ENCODE assay signal across 8 cellular contexts in genomic region chrX:12978205-12979010, GRCh38. TPM values are rescaled to one million over a fixed set of nuclear protein-coding genes. Genes with fewer than 3 reads are reported as not detected.
DNase-seq lines count a peak whose midpoint lies in the region; ATAC-seq, FAIRE-seq and TF ChIP-seq lines count a peak whose summit lies in the region.

No MANE protein-coding gene starts in this region.

- in situ Hi-C loops in K562 (cut with MboI) = no loop called here

- CTCF ChIA-PET in K562 (lab: Yijun Ruan, JAX; ENCODE audit: low intra/inter-chr PET ratio) = no interaction called here

- intact Hi-C loops in K562 (cut with micrococcal nuclease) = loop anchor here (5.0 kb wide), 2 partner anchors 124 to 314 kb away; no protein-coding TSS in a partner anchor

- H3K4me3 Mint-ChIP-seq in CD4-positive, CD25-positive, alpha-beta regulatory T cell = peak overlapping the region; percentile 95 to 100 (median 97)
- peak overlapping the region; percentile 98 for H3K4me3 Mint-ChIP-seq in T-helper 1 cell treated with Interleukin-12 subunit alpha and Interleukin-12 subunit beta and Interleukin-4 antibody, amounts not matched to agents 30 μg/mL and 1 μg/mL, for 36 hours

- H3K36me3 ChIP-seq in CD4-positive, CD25-positive, alpha-beta regulatory T cell (ENCODE audit: control insufficient read depth, insufficient read depth, low read length) = peaks cover 16% of the 10 kb centered on the region
- H3K36me3 ChIP-seq in K562 (ENCODE audit: control insufficient read depth, insufficient read depth, low read length) = peaks cover 12% of the 10 kb centered on the region; the same call in 2 of the 3 replicates

- ATAC-seq in CD4-positive, CD25-positive, alpha-beta regulatory T cell (ENCODE audit: low read depth in 2 of 2) = peak; percentile 70 to 73
- peak; percentile 51 for ATAC-seq in GM19397 (IDR thresholded peaks at IDR 0.05; ENCODE audit: unreplicated experiment)
- ATAC-seq in HG03575 (IDR thresholded peaks at IDR 0.05; ENCODE audit: extremely low read depth, insufficient number of reproducible peaks, low FRiP score, unreplicated experiment) = peak; percentile 36
- ATAC-seq in K562 = peak; percentile 69

- H3K79me2 ChIP-seq in K562 (ENCODE audit: control insufficient read depth, insufficient read depth, low read length) = peaks cover 46% of the 10 kb centered on the region

- POLR2A ChIA-PET in K562 (lab: Yijun Ruan, JAX) = interaction anchor here (0.7 to 1.9 kb wide), 7 partner anchors 14 to 557 kb away, joined by 3 to 7 read pairs (median 3); no protein-coding TSS in a partner anchor

- peak overlapping the region; percentile 61 for H3K4me2 ChIP-seq in K562 (ENCODE audit: insufficient read depth, low read length)

- 5% methylated on average over 11 of the region's 13 CpGs for WGBS in K562 (ENCODE audit: insufficient coverage, low coverage, missing lambda C conversion rate)

- H3K27me3 Mint-ChIP-seq in CD4-positive, CD25-positive, alpha-beta regulatory T cell = peaks cover 7% of the 10 kb centered on the region
- H3K27me3 Mint-ChIP-seq in T-helper 1 cell treated with Interleukin-12 subunit alpha and Interleukin-12 subunit beta and Interleukin-4 antibody, amounts not matched to agents 30 μg/mL and 1 μg/mL, for 36 hours (ENCODE audit: low read depth) = no peaks in the 10 kb centered on the region

- H3K9me3 ChIP-seq in CD4-positive, CD25-positive, alpha-beta regulatory T cell (ENCODE audit: control insufficient read depth in 2 of 2, low read length in 2 of 2) = no peaks in the 10 kb centered on the region
- H3K9me3 ChIP-seq in K562 (replicated peaks; ENCODE audit: control insufficient read depth, insufficient read depth, low read depth, low read length) = no peaks in the 10 kb centered on the region

- peak overlapping the region; percentile 85 for H3K27ac ChIP-seq in CD4-positive, CD25-positive, alpha-beta regulatory T cell (ENCODE audit: insufficient read depth, low read length, poor library complexity, severe bottlenecking)
- H3K27ac ChIP-seq in K562 (ENCODE audit: extremely low read depth, low read depth, low read length) = peak overlapping the region; percentile 39; the same call in 2 of the 3 replicates

- H3K4me3 ChIP-seq in CD4-positive, CD25-positive, alpha-beta regulatory T cell (ENCODE audit: low read depth, low read length) = peak overlapping the region; percentile 98
- H3K4me3 ChIP-seq in K562 = peak overlapping the region; percentile 97; the same call in 1 of the 2 replicates

- no peaks in the 10 kb centered on the region for H3K9me1 ChIP-seq in K562 (ENCODE audit: control insufficient read depth, insufficient read depth, low read length)

- TF ChIP-seq POLR2A in K562 (conservative IDR thresholded peaks at IDR 0.05) = peak; percentile 61

- BruUV-seq in K562 (replicated peaks; lab: Mats Ljungman, UMichigan) = no TSS peak

- peak overlapping the region; percentile 90 to 100 (median 95) for H3K27ac Mint-ChIP-seq in CD4-positive, CD25-positive, alpha-beta regulatory T cell
- H3K27ac Mint-ChIP-seq in T-helper 1 cell treated with Interleukin-12 subunit alpha and Interleukin-12 subunit beta and Interleukin-4 antibody, amounts not matched to agents 30 μg/mL and 1 μg/mL, for 36 hours = peak overlapping the region; percentile 91

- H3K27me3 ChIP-seq in CD4-positive, CD25-positive, alpha-beta regulatory T cell (ENCODE audit: control insufficient read depth, insufficient read depth, low read length) = no peaks in the 10 kb centered on the region
- no peaks in the 10 kb centered on the region for H3K27me3 ChIP-seq in K562 (ENCODE audit: control insufficient read depth in 2 of 2, insufficient read depth in 2 of 2, low read length in 2 of 2)

- peak; percentile 58 to 94 (median 84) for DNase-seq in CD4-positive, CD25-positive, alpha-beta regulatory T cell
- DNase-seq in K562 (ENCODE audit: extremely low read depth in 1 of 4, low spot score in 3 of 4) (peak in 2 of 4 experiments; percentile 44 to 76), iris pigment epithelial cell (ENCODE audit: low read depth) (peak; percentile 86), epidermal melanocyte (ENCODE audit: insufficient read length, low spot score) (no peak)
- DNase-seq in stimulated activated CD4-positive, alpha-beta T cell treated with anti-CD3 and anti-CD28 coated beads, Interleukin-4, amount 100 ng/mL, for 1 hour = peak; percentile 50

- peaks cover 56% of the 10 kb centered on the region for H3K4me1 ChIP-seq in CD4-positive, CD25-positive, alpha-beta regulatory T cell (ENCODE audit: control insufficient read depth, insufficient read depth, low read length, poor library complexity, severe bottlenecking)
- peaks cover 3 to 30% of the 10 kb centered on the region in 2 experiments; a peak in 4 of 5 replicates for H3K4me1 ChIP-seq in K562 (replicated peaks in 1 of 2; ENCODE audit: control insufficient read depth in 2 of 2, insufficient read depth in 2 of 2, low read length in 2 of 2)

- TF ChIP-seq EP300 in K562 (IDR thresholded peaks at IDR 0.05; ENCODE audit: low read length) = no peak

- TF ChIP-seq RAD21 in K562 (CRISPR knock-in tag; conservative IDR thresholded peaks at IDR 0.05 in 1 of 2, IDR thresholded peaks at IDR 0.05 in 1 of 2) = peak in 1 of 2 experiments; percentile 8; a peak in 1 of 4 replicates

- peaks cover 0 to 7% (median 0%) of the 10 kb centered on the region in 7 donors for H3K9me3 Mint-ChIP-seq in CD4-positive, CD25-positive, alpha-beta regulatory T cell
- no peaks in the 10 kb centered on the region for H3K9me3 Mint-ChIP-seq in T-helper 1 cell treated with Interleukin-12 subunit alpha and Interleukin-12 subunit beta and Interleukin-4 antibody, amounts not matched to agents 30 μg/mL and 1 μg/mL, for 36 hours

- H3K9ac ChIP-seq in K562 (ENCODE audit: insufficient read depth in 1 of 2, low read depth in 2 of 2, low read length in 2 of 2) = peak overlapping the region; percentile 48 to 62; a peak in 3 of 4 replicates

- H3K4me1 Mint-ChIP-seq in CD4-positive, CD25-positive, alpha-beta regulatory T cell = peaks cover 14 to 68% (median 24%) of the 10 kb centered on the region in 4 donors
- H3K4me1 Mint-ChIP-seq in T-helper 1 cell treated with Interleukin-12 subunit alpha and Interleukin-12 subunit beta and Interleukin-4 antibody, amounts not matched to agents 30 μg/mL and 1 μg/mL, for 36 hours (ENCODE audit: low read depth) = peaks cover 31% of the 10 kb centered on the region

- FAIRE-seq in K562 (lab: Jason Lieb, UNC) = peak; percentile 82

- peaks cover 6% of the 10 kb centered on the region; the same call in 1 of the 2 replicates for H4K20me1 ChIP-seq in K562 (replicated peaks; ENCODE audit: control insufficient read depth, insufficient read depth, low read length)

- H2AFZ ChIP-seq in K562 (ENCODE audit: low read depth, low read length) = peak overlapping the region; percentile 44; the same call in 1 of the 2 replicates

- peaks cover 21% of the 10 kb centered on the region for H3K36me3 Mint-ChIP-seq in CD4-positive, CD25-positive, alpha-beta regulatory T cell
- H3K36me3 Mint-ChIP-seq in T-helper 1 cell treated with Interleukin-12 subunit alpha and Interleukin-12 subunit beta and Interleukin-4 antibody, amounts not matched to agents 30 μg/mL and 1 μg/mL, for 36 hours (ENCODE audit: low read depth) = peaks cover 39% of the 10 kb centered on the region

- no peak for TF ChIP-seq CTCF in K562 (IDR thresholded peaks at IDR 0.05 in 2 of 3, conservative IDR thresholded peaks at IDR 0.05 in 1 of 3; ENCODE audit: insufficient read depth in 2 of 3, low read depth in 1 of 3, low read length in 3 of 3)

TF ChIP-seq in K562, 482 proteins besides CTCF, POLR2A, EP300 and RAD21 (continues in another document):
- TF ChIP-seq ZNF589 (CRISPR knock-in tag; IDR thresholded peaks at IDR 0.05; ENCODE audit: low read depth) = no peak

RNA-seq across cellular contexts. Expression of gene TMSB4X, which starts 3.5 kb away (rescaled TPM):
- 6,725 TPM for total RNA-seq in CD4-positive, CD25-positive, alpha-beta regulatory T cell
- over 10,000 TPM; 30,486 to 36,942 (median 35,671) TPM for polyA plus RNA-seq in CD4-positive, CD25-positive, alpha-beta regulatory T cell
- 101 and 112 TPM in 2 replicates for total RNA-seq in K562 (2011; cell fraction: chromatin; rRNA removed; ENCODE audit: low replicate concordance)
- total RNA-seq in K562 (2011; cell fraction: nucleolus; rRNA removed) = 168 and 187 TPM in 2 replicates
- 227 and 306 TPM in 2 replicates for total RNA-seq in K562 (2011; cell fraction: nucleoplasm; rRNA removed)
- total RNA-seq in K562 (2014; rRNA removed) = 1,035 and 1,094 TPM in 2 replicates
- 1,529 and 1,745 TPM in 2 replicates for total RNA-seq in K562 (2014; rRNA removed; fragmentation: Illumina TruSeq; extraction: Trizol)
- total RNA-seq in K562 (2015; rRNA removed; fragmentation: Illumina TruSeq; extraction: Trizol) = 1,145 and 1,178 TPM in 2 replicates
- total RNA-seq in K562 (2021) = 1,266 and 1,292 TPM in 2 replicates
- 1,337 and 1,853 TPM in 2 replicates for polyA plus RNA-seq in K562 (2011; rRNA removed)
- polyA plus RNA-seq in K562 (2011; cell fraction: cytosol; rRNA removed) = 358 and 852 TPM in 2 replicates
- 404 and 705 TPM in 2 replicates for polyA plus RNA-seq in K562 (2011; cell fraction: nucleus; rRNA removed)
- 2,539 and 2,674 TPM in 2 replicates for polyA plus RNA-seq in K562 (2012)
- 1,680 and 2,424 TPM in 2 replicates for polyA plus RNA-seq in K562 (2014; fragmentation: Illumina TruSeq; extraction: Trizol)
- 1,000 to 10,000 TPM; 1,688 to 2,035 TPM for polyA plus RNA-seq in K562 (2014; fragmentation: Nextera tagmentation; extraction: Ambion mirVana)
- 1,576 and 1,785 TPM in 2 replicates for polyA plus RNA-seq in K562 (2014; rRNA removed)
- polyA minus RNA-seq in K562 (2011; rRNA and poly(A)+ RNA removed) = 876 and 1,337 TPM in 2 replicates
- polyA minus RNA-seq in K562 (2011; cell fraction: cytosol; rRNA and poly(A)+ RNA removed) = 265 and 346 TPM in 2 replicates
- polyA minus RNA-seq in K562 (2011; cell fraction: nucleus; rRNA and poly(A)+ RNA removed) = 112 and 295 TPM in 2 replicates
